Comparison of ENCODE assay signal across 1 cellular context in genomic region chr6:56370127-56370540, GRCh38.
TF ChIP-seq lines count a peak whose summit lies in the region.

No MANE protein-coding gene starts in this region.

TF ChIP-seq in H1, 55 proteins besides CTCF, POLR2A, EP300 and RAD21 (continued from another document):
- TF ChIP-seq, protein P1, sequence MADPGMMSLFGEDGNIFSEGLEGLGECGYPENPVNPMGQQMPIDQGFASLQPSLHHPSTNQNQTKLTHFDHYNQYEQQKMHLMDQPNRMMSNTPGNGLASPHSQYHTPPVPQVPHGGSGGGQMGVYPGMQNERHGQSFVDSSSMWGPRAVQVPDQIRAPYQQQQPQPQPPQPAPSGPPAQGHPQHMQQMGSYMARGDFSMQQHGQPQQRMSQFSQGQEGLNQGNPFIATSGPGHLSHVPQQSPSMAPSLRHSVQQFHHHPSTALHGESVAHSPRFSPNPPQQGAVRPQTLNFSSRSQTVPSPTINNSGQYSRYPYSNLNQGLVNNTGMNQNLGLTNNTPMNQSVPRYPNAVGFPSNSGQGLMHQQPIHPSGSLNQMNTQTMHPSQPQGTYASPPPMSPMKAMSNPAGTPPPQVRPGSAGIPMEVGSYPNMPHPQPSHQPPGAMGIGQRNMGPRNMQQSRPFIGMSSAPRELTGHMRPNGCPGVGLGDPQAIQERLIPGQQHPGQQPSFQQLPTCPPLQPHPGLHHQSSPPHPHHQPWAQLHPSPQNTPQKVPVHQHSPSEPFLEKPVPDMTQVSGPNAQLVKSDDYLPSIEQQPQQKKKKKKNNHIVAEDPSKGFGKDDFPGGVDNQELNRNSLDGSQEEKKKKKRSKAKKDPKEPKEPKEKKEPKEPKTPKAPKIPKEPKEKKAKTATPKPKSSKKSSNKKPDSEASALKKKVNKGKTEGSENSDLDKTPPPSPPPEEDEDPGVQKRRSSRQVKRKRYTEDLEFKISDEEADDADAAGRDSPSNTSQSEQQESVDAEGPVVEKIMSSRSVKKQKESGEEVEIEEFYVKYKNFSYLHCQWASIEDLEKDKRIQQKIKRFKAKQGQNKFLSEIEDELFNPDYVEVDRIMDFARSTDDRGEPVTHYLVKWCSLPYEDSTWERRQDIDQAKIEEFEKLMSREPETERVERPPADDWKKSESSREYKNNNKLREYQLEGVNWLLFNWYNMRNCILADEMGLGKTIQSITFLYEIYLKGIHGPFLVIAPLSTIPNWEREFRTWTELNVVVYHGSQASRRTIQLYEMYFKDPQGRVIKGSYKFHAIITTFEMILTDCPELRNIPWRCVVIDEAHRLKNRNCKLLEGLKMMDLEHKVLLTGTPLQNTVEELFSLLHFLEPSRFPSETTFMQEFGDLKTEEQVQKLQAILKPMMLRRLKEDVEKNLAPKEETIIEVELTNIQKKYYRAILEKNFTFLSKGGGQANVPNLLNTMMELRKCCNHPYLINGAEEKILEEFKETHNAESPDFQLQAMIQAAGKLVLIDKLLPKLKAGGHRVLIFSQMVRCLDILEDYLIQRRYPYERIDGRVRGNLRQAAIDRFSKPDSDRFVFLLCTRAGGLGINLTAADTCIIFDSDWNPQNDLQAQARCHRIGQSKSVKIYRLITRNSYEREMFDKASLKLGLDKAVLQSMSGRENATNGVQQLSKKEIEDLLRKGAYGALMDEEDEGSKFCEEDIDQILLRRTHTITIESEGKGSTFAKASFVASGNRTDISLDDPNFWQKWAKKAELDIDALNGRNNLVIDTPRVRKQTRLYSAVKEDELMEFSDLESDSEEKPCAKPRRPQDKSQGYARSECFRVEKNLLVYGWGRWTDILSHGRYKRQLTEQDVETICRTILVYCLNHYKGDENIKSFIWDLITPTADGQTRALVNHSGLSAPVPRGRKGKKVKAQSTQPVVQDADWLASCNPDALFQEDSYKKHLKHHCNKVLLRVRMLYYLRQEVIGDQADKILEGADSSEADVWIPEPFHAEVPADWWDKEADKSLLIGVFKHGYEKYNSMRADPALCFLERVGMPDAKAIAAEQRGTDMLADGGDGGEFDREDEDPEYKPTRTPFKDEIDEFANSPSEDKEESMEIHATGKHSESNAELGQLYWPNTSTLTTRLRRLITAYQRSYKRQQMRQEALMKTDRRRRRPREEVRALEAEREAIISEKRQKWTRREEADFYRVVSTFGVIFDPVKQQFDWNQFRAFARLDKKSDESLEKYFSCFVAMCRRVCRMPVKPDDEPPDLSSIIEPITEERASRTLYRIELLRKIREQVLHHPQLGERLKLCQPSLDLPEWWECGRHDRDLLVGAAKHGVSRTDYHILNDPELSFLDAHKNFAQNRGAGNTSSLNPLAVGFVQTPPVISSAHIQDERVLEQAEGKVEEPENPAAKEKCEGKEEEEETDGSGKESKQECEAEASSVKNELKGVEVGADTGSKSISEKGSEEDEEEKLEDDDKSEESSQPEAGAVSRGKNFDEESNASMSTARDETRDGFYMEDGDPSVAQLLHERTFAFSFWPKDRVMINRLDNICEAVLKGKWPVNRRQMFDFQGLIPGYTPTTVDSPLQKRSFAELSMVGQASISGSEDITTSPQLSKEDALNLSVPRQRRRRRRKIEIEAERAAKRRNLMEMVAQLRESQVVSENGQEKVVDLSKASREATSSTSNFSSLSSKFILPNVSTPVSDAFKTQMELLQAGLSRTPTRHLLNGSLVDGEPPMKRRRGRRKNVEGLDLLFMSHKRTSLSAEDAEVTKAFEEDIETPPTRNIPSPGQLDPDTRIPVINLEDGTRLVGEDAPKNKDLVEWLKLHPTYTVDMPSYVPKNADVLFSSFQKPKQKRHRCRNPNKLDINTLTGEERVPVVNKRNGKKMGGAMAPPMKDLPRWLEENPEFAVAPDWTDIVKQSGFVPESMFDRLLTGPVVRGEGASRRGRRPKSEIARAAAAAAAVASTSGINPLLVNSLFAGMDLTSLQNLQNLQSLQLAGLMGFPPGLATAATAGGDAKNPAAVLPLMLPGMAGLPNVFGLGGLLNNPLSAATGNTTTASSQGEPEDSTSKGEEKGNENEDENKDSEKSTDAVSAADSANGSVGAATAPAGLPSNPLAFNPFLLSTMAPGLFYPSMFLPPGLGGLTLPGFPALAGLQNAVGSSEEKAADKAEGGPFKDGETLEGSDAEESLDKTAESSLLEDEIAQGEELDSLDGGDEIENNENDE (IDR thresholded peaks at IDR 0.05; ENCODE audit: insufficient replicate concordance, low read length) = no peak
- no peak for TF ChIP-seq ATF3 (IDR thresholded peaks at IDR 0.05; ENCODE audit: insufficient read depth, low read depth, low read length)
- no peak for TF ChIP-seq KDM5A (IDR thresholded peaks at IDR 0.05; ENCODE audit: low read length)
- TF ChIP-seq SAP30 (IDR thresholded peaks at IDR 0.05; ENCODE audit: insufficient read depth, insufficient replicate concordance, low read length) = no peak
- no peak for TF ChIP-seq KDM4A (IDR thresholded peaks at IDR 0.05; ENCODE audit: low read depth, low read length, severe bottlenecking)
- no peak for TF ChIP-seq RNF2 (IDR thresholded peaks at IDR 0.05; ENCODE audit: borderline replicate concordance, low read depth, low read length, missing control alignments, poor library complexity, severe bottlenecking)
- TF ChIP-seq NRF1 (IDR thresholded peaks at IDR 0.05; ENCODE audit: low read depth, low read length) = no peak
- no peak for TF ChIP-seq TEAD4 (IDR thresholded peaks at IDR 0.05; ENCODE audit: low read depth, low read length)
